8 cellular contexts compared by ENCODE assay signal in genomic region chr7:149495785-149496641, GRCh38. TPM values are rescaled to one million over a fixed set of nuclear protein-coding genes. Genes with fewer than 3 reads are reported as not detected.
DNase-seq lines count a peak whose midpoint lies in the region; TF ChIP-seq lines count a peak whose summit lies in the region.

No MANE protein-coding gene starts in this region.

- H4K20me1 ChIP-seq in DOHH2 (ENCODE audit: control insufficient read depth, insufficient read depth, low read depth, low read length), result peaks cover 8% of the 10 kb centered on the region; the same call in 1 of the 2 replicates

- H3K9me2 ChIP-seq in DOHH2 (replicated peaks; ENCODE audit: control insufficient read depth, low read length), result no peaks in the 10 kb centered on the region

- TF ChIP-seq CTCF in DOHH2 (IDR thresholded peaks at IDR 0.05; ENCODE audit: low read depth, low read length, poor library complexity, severe bottlenecking) (no peak), astrocyte of the cerebellum (IDR thresholded peaks at IDR 0.05; ENCODE audit: low read depth, low read length, missing control alignments) (no peak)

- DNase-seq in NCI-H1105 treated with DMSO at 0.1 percent for 48 hours (lab: John Stamatoyannopoulos, UW), result peak; percentile 78
- DNase-seq in astrocyte of the cerebellum (ENCODE audit: low read depth), result peak; percentile 57
- DNase-seq in germinal center (ENCODE audit: low spot score), result no peak
- DNase-seq in ecto neural progenitor cell (ENCODE audit: low spot score), result no peak
- no peak for DNase-seq in putamen (ENCODE audit: low spot score)

- H3K79me2 ChIP-seq in DOHH2 (ENCODE audit: control insufficient read depth, low read length), result peaks cover 27% of the 10 kb centered on the region

- peaks cover 17% of the 10 kb centered on the region for H3K27me3 ChIP-seq in DOHH2 (ENCODE audit: control insufficient read depth, low read length)
- H3K27me3 ChIP-seq in iPS-20b (ENCODE audit: insufficient read depth, low read length), result peaks cover 31% of the 10 kb centered on the region
- no peaks in the 10 kb centered on the region for H3K27me3 ChIP-seq in skeletal muscle tissue (ENCODE audit: control insufficient read depth in 3 of 3, insufficient read depth in 3 of 3, low read length in 3 of 3)

- H3K4me1 ChIP-seq in DOHH2 (ENCODE audit: control insufficient read depth, low read length) (peaks cover 37% of the 10 kb centered on the region), iPS-20b (ENCODE audit: insufficient read depth, low read length) (no peaks in the 10 kb centered on the region), skeletal muscle tissue (ENCODE audit: control insufficient read depth in 3 of 3, insufficient read depth in 3 of 3, low read length in 3 of 3) (peaks cover 12 to 24% (median 22%) of the 10 kb centered on the region in 3 donors)

- in situ Hi-C loops in astrocyte of the cerebellum (cut with HindIII; ENCODE audit: low sequenced_read_pairs), result no loop called here

- H3K9me3 ChIP-seq in DOHH2 (ENCODE audit: control insufficient read depth, insufficient read depth, low read length) (no peaks in the 10 kb centered on the region), iPS-20b (ENCODE audit: insufficient read depth, low read depth, low read length) (no peaks in the 10 kb centered on the region), skeletal muscle tissue (ENCODE audit: control insufficient read depth in 3 of 3, low read length in 3 of 3) (no peaks in the 10 kb centered on the region)

- peak overlapping the region; percentile 90 for H3K4me3 ChIP-seq in DOHH2 (ENCODE audit: low read length)
- H3K4me3 ChIP-seq in astrocyte of the cerebellum (ENCODE audit: low read depth, low read length), result peak overlapping the region; percentile 66
- peak overlapping the region; percentile 85; the same call in 1 of the 2 replicates for H3K4me3 ChIP-seq in iPS-20b (ENCODE audit: low read length)
- peak overlapping the region; percentile 69 to 82 (median 76) for H3K4me3 ChIP-seq in skeletal muscle tissue (ENCODE audit: low read length in 3 of 3)

- 0 out of 2 replicates have a peak, but pooled peaks cover 2% of the 10 kb centered on the region for H3F3A ChIP-seq in DOHH2 (ENCODE audit: control insufficient read depth, insufficient read depth)

- H3K36me3 ChIP-seq in DOHH2 (ENCODE audit: control insufficient read depth, low read length), result peaks cover 50% of the 10 kb centered on the region
- peaks cover 30% of the 10 kb centered on the region for H3K36me3 ChIP-seq in iPS-20b (ENCODE audit: insufficient read depth, low read depth, low read length)
- H3K36me3 ChIP-seq in skeletal muscle tissue (ENCODE audit: control insufficient read depth in 3 of 3, insufficient read depth in 3 of 3, low read length in 3 of 3), result peaks cover 20 to 30% (median 25%) of the 10 kb centered on the region in 3 donors

- H3K4me2 ChIP-seq in DOHH2 (ENCODE audit: low read length), result peak overlapping the region; percentile 83

- no peak overlapping the region for H3K27ac ChIP-seq in DOHH2 (ENCODE audit: low read depth, low read length)
- H3K27ac ChIP-seq in iPS-20b (ENCODE audit: low read length), result no peak overlapping the region
- H3K27ac ChIP-seq in skeletal muscle tissue (ENCODE audit: low read depth, low read length), result peak overlapping the region; percentile 55

- 0 out of 2 replicates have a peak overlapping the region, but pooled peaks have one; percentile 67 for H3K9ac ChIP-seq in iPS-20b (ENCODE audit: low read depth, low read length)
- peak overlapping the region; percentile 55 to 76 (median 57) for H3K9ac ChIP-seq in skeletal muscle tissue (ENCODE audit: low read depth in 1 of 3, low read length in 3 of 3)

RNA-seq across cellular contexts. Expression of gene ZNF746, which starts 1.6 kb away (rescaled TPM):
- total RNA-seq in skeletal muscle tissue, result 12.0 TPM

RNA-seq across cellular contexts. Expression of gene ZNF777, which starts 35.2 kb away (rescaled TPM):
- 2.1 TPM for total RNA-seq in skeletal muscle tissue

Comparison
In these comparisons a context has a peak if more than half of its experiments do, and no peak if none do; other contexts are left out.
1. DNase-seq: peak in NCI-H1105 treated with DMSO at 0.1 percent for 48 hours (single experiment) and astrocyte of the cerebellum (single experiment); none in germinal center (single experiment), ecto neural progenitor cell (single experiment) and putamen (single experiment).
2. Peak in every context shown above with its lines, with median percentiles within 50 percentile points of each other: H3K4me3 ChIP-seq.